ENCODE assay signal across 13 cellular contexts in the genomic region with DNA sequence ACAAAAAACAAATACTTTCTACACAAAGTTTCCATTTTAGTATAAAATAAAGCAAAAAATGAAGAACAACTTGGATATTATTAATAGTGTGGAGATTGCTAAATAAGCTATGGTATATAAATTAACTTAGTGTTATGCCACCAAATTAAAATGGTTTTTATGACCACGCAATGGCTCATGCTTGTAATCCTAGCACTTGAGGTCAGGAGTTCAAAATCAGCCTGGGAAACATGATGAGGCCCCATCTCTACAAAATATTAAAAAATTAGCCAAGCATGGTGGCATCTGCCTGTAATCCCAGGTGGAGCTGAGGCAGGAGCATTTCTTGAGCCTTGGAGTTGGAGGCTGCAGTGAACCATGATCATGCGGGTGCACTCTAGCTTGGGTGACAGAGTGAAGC.
"Had no signal": no experiment of that assay in that cellular context is flagged by ENCODE, and none has a peak within 500 bp of the region (broad histone marks: within the 10 kb centered on the region; RNA-seq: fewer than 3 reads in every experiment).

No MANE protein-coding gene starts in this region.

- H3K4me3 Mint-ChIP-seq: activated naive CD4-positive, alpha-beta T cell treated with anti-CD3 and anti-CD28 coated beads for 36 hours; activated T-cell treated with anti-CD3 and anti-CD28 coated beads, Interleukin-2, amount 50 U/mL, for 4 hours; nephron had no signal

- H3K9me3 Mint-ChIP-seq: activated B cell treated with CpG ODN at 0.5 μM for 24 hours; activated CD4-positive, alpha-beta memory T cell treated with anti-CD3 and anti-CD28 coated beads, Interleukin-2, amount 10 ng/mL, durations not matched to agents 7 days and 5 days; activated naive CD4-positive, alpha-beta T cell treated with anti-CD3 and anti-CD28 coated beads for 36 hours; activated T-cell treated with anti-CD3 and anti-CD28 coated beads, Interleukin-2, amount 50 U/mL, for 4 hours; effector memory CD8-positive, alpha-beta T cell; nephron had no signal

- H3K27ac ChIP-seq: body of pancreas, foreskin keratinocyte, tibial nerve had no signal

- H3K27me3 Mint-ChIP-seq: activated B cell treated with CpG ODN at 0.5 μM for 24 hours had no signal

- ATAC-seq: foreskin keratinocyte had no signal

- H3K9me3 ChIP-seq: body of pancreas, lower lobe of right lung, tibial nerve had no signal

- H3K4me3 ChIP-seq: body of pancreas, lower lobe of right lung, tibial nerve had no signal

- H3K36me3 ChIP-seq: lower lobe of right lung, tibial nerve had no signal

- H3K27me3 ChIP-seq: body of pancreas, tibial nerve had no signal

- DNase-seq: activated B cell treated with CpG ODN at 0.5 μM for 24 hours; activated CD4-positive, alpha-beta T cell treated with anti-CD3 and anti-CD28 coated beads for 4 hours; activated T-cell treated with anti-CD3 and anti-CD28 coated beads, Interleukin-2, amount 50 U/mL, for 4 hours; islet precursor cell; lower lobe of right lung; occipital lobe had no signal

- H3K27ac Mint-ChIP-seq: activated naive CD4-positive, alpha-beta T cell treated with anti-CD3 and anti-CD28 coated beads for 36 hours had no signal
